8 cellular contexts compared by ENCODE assay signal in genomic region chr5:16539169-16539666, GRCh38.
DNase-seq lines count a peak whose midpoint lies in the region; ATAC-seq and TF ChIP-seq lines count a peak whose summit lies in the region.

No MANE protein-coding gene starts in this region.

- peak in 2 of 4 donors; percentile 19 to 39 for TF ChIP-seq EP300 in upper lobe of left lung (IDR thresholded peaks at IDR 0.05)

- ATAC-seq in lower lobe of right lung, result peak; percentile 82 to 83
- ATAC-seq in upper lobe of left lung (ENCODE audit: low FRiP score in 2 of 2), result peak; percentile 80 to 92
- no peak for ATAC-seq in HG03135 (IDR thresholded peaks at IDR 0.05; ENCODE audit: unreplicated experiment)

- H3K4me3 ChIP-seq in MG63 (no peak overlapping the region), coronary artery (peak overlapping the region; percentile 32), lower lobe of right lung (no peak overlapping the region), upper lobe of left lung (no peak overlapping the region)

- H3K27ac ChIP-seq in coronary artery, result peak overlapping the region; percentile 71 to 86
- peak overlapping the region; percentile 65 for H3K27ac ChIP-seq in lower lobe of right lung
- H3K27ac ChIP-seq in upper lobe of left lung, result peak overlapping the region; percentile 38 to 74 (median 64)

- H3K9me3 ChIP-seq in MG63 (no peaks in the 10 kb centered on the region; the same call in none of the 2 replicates), lower lobe of right lung (no peaks in the 10 kb centered on the region), upper lobe of left lung (no peaks in the 10 kb centered on the region)

- WGBS in upper lobe of left lung, 2 donors, result 63 to 64% methylated on average over 12 of the region's 12 CpGs

- TF ChIP-seq CTCF in coronary artery (IDR thresholded peaks at IDR 0.05) (no peak), lower lobe of right lung (IDR thresholded peaks at IDR 0.05) (no peak), upper lobe of left lung (IDR thresholded peaks at IDR 0.05) (no peak)

- intact Hi-C loops in lower lobe of right lung (cut with DNase I), result no loop called here

- DNase-seq in MG63, result peak; percentile 71
- peak; percentile 87 for DNase-seq in coronary artery (ENCODE audit: low spot score)
- DNase-seq in lower lobe of right lung, result no peak
- DNase-seq in upper lobe of left lung, result peak; percentile 45 to 46
- no peak for DNase-seq in dermis blood vessel endothelial cell
- DNase-seq in activated CD4-positive, alpha-beta T cell treated with anti-CD3 and anti-CD28 coated beads for 48 hours, result no peak
- no peak for DNase-seq in activated gamma-delta T cell treated with Interleukin-2 at 50 U/mL for 16 hours

- no peaks in the 10 kb centered on the region for H3K27me3 ChIP-seq in MG63
- no peaks in the 10 kb centered on the region for H3K27me3 ChIP-seq in lower lobe of right lung (ENCODE audit: low read depth)
- H3K27me3 ChIP-seq in upper lobe of left lung, result no peaks in the 10 kb centered on the region

- no peaks in the 10 kb centered on the region for H3K4me1 ChIP-seq in lower lobe of right lung
- peaks cover 0 to 4% (median 0%) of the 10 kb centered on the region in 4 donors for H3K4me1 ChIP-seq in upper lobe of left lung

- TF ChIP-seq POLR2A in upper lobe of left lung (IDR thresholded peaks at IDR 0.05), result no peak

- H3K36me3 ChIP-seq in MG63 (no peaks in the 10 kb centered on the region), lower lobe of right lung (no peaks in the 10 kb centered on the region), upper lobe of left lung (no peaks in the 10 kb centered on the region)

Comparison
In these comparisons a context has a peak if more than half of its experiments do, and no peak if none do; other contexts are left out.
1. DNase-seq: peak in MG63 (single experiment), coronary artery (single experiment) and upper lobe of left lung (2 of 2); none in lower lobe of right lung (single experiment), dermis blood vessel endothelial cell (single experiment), activated CD4-positive, alpha-beta T cell treated with anti-CD3 and anti-CD28 coated beads for 48 hours (single experiment) and activated gamma-delta T cell treated with Interleukin-2 at 50 U/mL for 16 hours (single experiment).
2. Peak in every context shown above with its lines, with median percentiles within 50 percentile points of each other: H3K27ac ChIP-seq.